ENCODE assay signal across 27 cellular contexts in genomic region chr16:68910051-68910450, GRCh38.
A peak's percentile ranks its signal among the peaks of the same experiment; 100 is the strongest.
DNase-seq lines count a peak whose midpoint lies in the region; ATAC-seq, FAIRE-seq and TF ChIP-seq lines count a peak whose summit lies in the region.
"Had no signal": no experiment of that assay in that cellular context is flagged by ENCODE, and none has a peak within 500 bp of the region (broad histone marks: within the 10 kb centered on the region; RNA-seq: fewer than 3 reads in every experiment).

No MANE protein-coding gene starts in this region.

- H3K27me3 ChIP-seq in pancreas: no peaks in the 10 kb centered on the region
- no peaks in the 10 kb centered on the region for H3K27me3 ChIP-seq in tibial artery
- H3K27me3 ChIP-seq: tibial nerve had no signal

- CTCF ChIA-PET in HEK293T (lab: Yijun Ruan, JAX): interaction anchor here (1.4 kb wide), 1 partner anchor 203 kb away, joined by 6 read pairs; no protein-coding TSS in a partner anchor

- ATAC-seq in pancreas (peak; percentile 90 to 92 (median 92)), HG03025 (IDR thresholded peaks at IDR 0.05; ENCODE audit: low FRiP score, unreplicated experiment) (no peak)

- DNase-seq in HEK293T (ENCODE audit: extremely low spot score): no peak
- peak; percentile 59 to 86 for DNase-seq in NCI-H2081 (lab: John Stamatoyannopoulos, UW)
- DNase-seq in SK-MEL-5 (ENCODE audit: low read depth, low spot score): peak; percentile 9
- peak in 4 of 6 donors; percentile 37 to 77 (median 68) for DNase-seq in pancreas
- no peak for DNase-seq in tibial artery
- no peak for DNase-seq in C1 segment of cervical spinal cord (lab: John Stamatoyannopoulos, UW)
- DNase-seq in activated CD8-positive, alpha-beta memory T cell treated with anti-CD3 and anti-CD28 coated beads, Interleukin-2, amount 50 U/mL, for 48 hours: no peak
- DNase-seq: activated CD4-positive, CD25-positive, alpha-beta regulatory T cell treated with anti-CD3 and anti-CD28 coated beads, Interleukin-2, amount 50 U/mL, for 72 hours; activated CD8-positive, alpha-beta memory T cell treated with anti-CD3 and anti-CD28 coated beads for 24 hours; activated naive CD4-positive, alpha-beta T cell treated with anti-CD3 and anti-CD28 coated beads, Interleukin-2, amount 50 U/mL, for 16 hours; activated T-cell treated with anti-CD3 and anti-CD28 coated beads, Interleukin-2, amount 50 U/mL, for 48 hours; aorta; CD8-positive, alpha-beta memory T cell; DMS79 treated with DMSO at 0.1 percent for 48 hours; erythroblast; GOT3; mammary epithelial cell; MV-4-11; stimulated activated naive CD4-positive, alpha-beta T cell treated with Interleukin-2 at 50 U/mL for 16 hours; SW 1271 had no signal

- WGBS in pancreas, 2 donors: 25 to 31% methylated on average over 5 of the region's 5 CpGs

- POLR2A ChIA-PET in HEK293T (lab: Yijun Ruan, JAX): no interaction called here

- peaks cover 0 to 10% (median 0%) of the 10 kb centered on the region in 3 donors for H3K4me1 ChIP-seq in pancreas
- no peaks in the 10 kb centered on the region for H3K4me1 ChIP-seq in tibial artery
- H3K4me1 ChIP-seq: tibial nerve had no signal

- intact Hi-C loops in pancreas (cut with DNase I): no loop called here
- intact Hi-C loops in tibial artery (cut with DNase I; ENCODE audit: low total_unique reads): loop anchor here (5.0 kb wide), 1 partner anchor 212 kb away; no protein-coding TSS in a partner anchor

- peak overlapping the region; percentile 24 to 44 (median 34) for H3K27ac ChIP-seq in pancreas
- H3K27ac ChIP-seq in tibial artery: no peak overlapping the region
- H3K27ac ChIP-seq: KMS-11, skin epidermis, tibial nerve had no signal

- H3K36me3 ChIP-seq in pancreas: no peaks in the 10 kb centered on the region
- H3K36me3 ChIP-seq in tibial artery: peaks cover 29 to 41% (median 33%) of the 10 kb centered on the region in 3 donors

- H3K9me3 ChIP-seq in pancreas (no peaks in the 10 kb centered on the region), tibial artery (no peaks in the 10 kb centered on the region)
- H3K9me3 ChIP-seq: tibial nerve had no signal

- no peak for FAIRE-seq in pancreas (lab: Jason Lieb, UNC)
- FAIRE-seq: frontal cortex, GM12891, keratinocyte had no signal

- in situ Hi-C loops in SK-MEL-5 (cut with HindIII; ENCODE audit: low pct_unique_long_range_greater_than_20kb, low sequenced_read_pairs): no loop called here

- H3K4me3 ChIP-seq in pancreas (no peak overlapping the region), tibial artery (no peak overlapping the region)
- H3K4me3 ChIP-seq: skin epidermis, tibial nerve had no signal

- TF ChIP-seq CTCF in pancreas (IDR thresholded peaks at IDR 0.05) (no peak), tibial artery (IDR thresholded peaks at IDR 0.05) (no peak)

TF ChIP-seq in HEK293T, 16 proteins besides CTCF, POLR2A, EP300 and RAD21:
- TF ChIP-seq PKNOX1 (IDR thresholded peaks at IDR 0.05): peak; percentile 16; the same call in 1 of the 2 replicates
- no peak for TF ChIP-seq FOXA1 (IDR thresholded peaks at IDR 0.05)

Comparison
In these comparisons a context has a peak if more than half of its experiments do, and no peak if none do; other contexts are left out.
1. DNase-seq: peak in NCI-H2081 (2 of 2), SK-MEL-5 (single experiment) and pancreas (4 of 6); none in HEK293T (single experiment), tibial artery (0 of 2), C1 segment of cervical spinal cord (0 of 14) and activated CD8-positive, alpha-beta memory T cell treated with anti-CD3 and anti-CD28 coated beads, Interleukin-2, amount 50 U/mL, for 48 hours (single experiment).
2. H3K27ac ChIP-seq: peak in pancreas (4 of 4); none in tibial artery (0 of 2).